15 cellular contexts compared by ENCODE assay signal in the genomic region with DNA sequence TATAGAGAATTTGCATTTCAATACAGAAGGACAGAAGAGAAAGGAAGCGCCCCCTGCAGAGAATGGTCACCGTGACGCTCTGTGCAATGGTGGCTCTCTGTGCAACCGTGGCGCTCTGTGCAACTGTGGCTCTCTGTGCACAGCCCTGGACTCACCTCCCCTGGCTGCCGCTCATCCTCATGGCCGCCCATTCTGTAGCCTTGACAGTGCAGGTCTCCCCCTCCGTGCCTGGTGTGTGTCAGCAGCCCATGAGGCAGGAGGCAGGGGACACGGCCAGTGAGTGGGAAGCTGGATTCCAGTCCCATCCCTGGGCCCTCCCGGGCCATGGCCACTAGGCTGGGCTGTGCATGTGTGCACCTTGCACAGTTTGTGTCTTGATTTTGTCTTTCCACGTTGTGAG. TPM values are rescaled to one million over a fixed set of nuclear protein-coding genes. Genes with fewer than 3 reads are reported as not detected.
A peak's percentile ranks its signal among the peaks of the same experiment; 100 is the strongest.
DNase-seq lines count a peak whose midpoint lies in the region; ATAC-seq and TF ChIP-seq lines count a peak whose summit lies in the region.
"Had no signal": no experiment of that assay in that cellular context is flagged by ENCODE, and none has a peak within 500 bp of the region (broad histone marks: within the 10 kb centered on the region; RNA-seq: fewer than 3 reads in every experiment).

No MANE protein-coding gene starts in this region.

- H2AFZ ChIP-seq in mesenchymal stem cell (ENCODE audit: low read depth, low read length) = no peak overlapping the region

- H3K36me3 ChIP-seq in WERI-Rb-1 (peaks cover 72% of the 10 kb centered on the region), mesenchymal stem cell (ENCODE audit: control insufficient read depth in 1 of 2, insufficient read depth in 2 of 2, low read depth in 1 of 2, low read length in 2 of 2) (peaks cover 52 to 92% of the 10 kb centered on the region in 2 experiments), upper lobe of right lung (peaks cover 88% of the 10 kb centered on the region)

- H3K27ac ChIP-seq in right cardiac atrium (ENCODE audit: low read length) = no peak overlapping the region
- no peak overlapping the region for H3K27ac ChIP-seq in WERI-Rb-1
- no peak overlapping the region for H3K27ac ChIP-seq in mesenchymal stem cell (ENCODE audit: low read length, poor library complexity, severe bottlenecking)
- no peak overlapping the region for H3K27ac ChIP-seq in upper lobe of right lung
- H3K27ac ChIP-seq: body of pancreas, KMS-11 had no signal

- H2BK15ac ChIP-seq in mesenchymal stem cell (ENCODE audit: low read depth, poor library complexity, severe bottlenecking) = no peak overlapping the region

- no peak overlapping the region for H3K9ac ChIP-seq in mesenchymal stem cell (ENCODE audit: low read length)
- H3K9ac ChIP-seq: KMS-11 had no signal

- H2BK120ac ChIP-seq in mesenchymal stem cell (ENCODE audit: low read depth, low read length) = no peak overlapping the region

- no peak overlapping the region for H3K14ac ChIP-seq in mesenchymal stem cell (ENCODE audit: low read length in 2 of 2)

- peaks cover 51% of the 10 kb centered on the region for H3K79me1 ChIP-seq in mesenchymal stem cell (replicated peaks; ENCODE audit: low read length, poor library complexity, severe bottlenecking)

- peak; percentile 17 for DNase-seq in Right ventricle myocardium superior
- DNase-seq in right cardiac atrium = no peak
- peak; percentile 4 for DNase-seq in WERI-Rb-1
- DNase-seq in mesenchymal stem cell = no peak
- DNase-seq in upper lobe of right lung = peak; percentile 48
- no peak for DNase-seq in NCI-H128 (lab: John Stamatoyannopoulos, UW; ENCODE audit: unreplicated experiment)
- no peak for DNase-seq in stimulated activated CD4-positive, alpha-beta T cell treated with anti-CD3 and anti-CD28 coated beads, Interleukin-1b, Interleukin-23, amount 100 ng/mL, for 48 hours
- DNase-seq: activated CD4-positive, alpha-beta memory T cell treated with anti-CD3 and anti-CD28 coated beads, Interleukin-2, amount 10 ng/mL, durations not matched to agents 7 days and 5 days; activated T-cell treated with anti-CD3 and anti-CD28 coated beads, Interleukin-2, amount 50 U/mL, for 4 hours; NCI-H187 treated with DMSO at 0.1 percent for 48 hours; NCI-H774; OCI-M1 had no signal

- H3K27me3 ChIP-seq in right cardiac atrium (ENCODE audit: control insufficient read depth, insufficient read depth) = no peaks in the 10 kb centered on the region
- H3K27me3 ChIP-seq in WERI-Rb-1 (ENCODE audit: insufficient read depth, low read depth, severe bottlenecking) = no peaks in the 10 kb centered on the region
- no peaks in the 10 kb centered on the region for H3K27me3 ChIP-seq in mesenchymal stem cell (ENCODE audit: control insufficient read depth in 1 of 2, insufficient read depth in 1 of 2, low read length in 2 of 2)
- H3K27me3 ChIP-seq in upper lobe of right lung = no peaks in the 10 kb centered on the region
- H3K27me3 ChIP-seq: body of pancreas had no signal

- peak overlapping the region; percentile 30 for H4K8ac ChIP-seq in mesenchymal stem cell (ENCODE audit: low read length)

- 89% methylated on average over 11 of the region's 11 CpGs for WGBS in right cardiac atrium
- 94% methylated on average over 11 of the region's 11 CpGs for WGBS in mesenchymal stem cell

- H3K4me1 ChIP-seq in right cardiac atrium (ENCODE audit: control insufficient read depth, insufficient read depth, low read length) (no peaks in the 10 kb centered on the region), mesenchymal stem cell (ENCODE audit: control insufficient read depth, insufficient read depth, low read depth, low read length) (peaks cover 5% of the 10 kb centered on the region), upper lobe of right lung (no peaks in the 10 kb centered on the region)

- no peak overlapping the region for H3K18ac ChIP-seq in mesenchymal stem cell (ENCODE audit: low read depth in 1 of 2, low read length in 2 of 2)

- no peak overlapping the region for H3K4ac ChIP-seq in mesenchymal stem cell (ENCODE audit: low read depth in 1 of 2, low read length in 2 of 2)

- H3K4me3 ChIP-seq in right cardiac atrium (ENCODE audit: low read length) (no peak overlapping the region), WERI-Rb-1 (ENCODE audit: low read depth, low read length) (no peak overlapping the region), mesenchymal stem cell (ENCODE audit: insufficient read depth in 1 of 2, low read depth in 1 of 2, low read length in 2 of 2) (no peak overlapping the region), upper lobe of right lung (no peak overlapping the region)
- H3K4me3 ChIP-seq: body of pancreas had no signal

- H3K9me3 ChIP-seq in right cardiac atrium (ENCODE audit: control insufficient read depth, low read length) (peaks cover 3% of the 10 kb centered on the region), WERI-Rb-1 (ENCODE audit: severe bottlenecking) (peaks cover 5% of the 10 kb centered on the region), mesenchymal stem cell (ENCODE audit: control insufficient read depth, low read length) (peaks cover 26% of the 10 kb centered on the region), upper lobe of right lung (peaks cover 8% of the 10 kb centered on the region)

- ATAC-seq in Right ventricle myocardium superior (ENCODE audit: poor library complexity) (no peak), right cardiac atrium (no peak), upper lobe of right lung (no peak), GM21360 (IDR thresholded peaks at IDR 0.05; ENCODE audit: unreplicated experiment) (no peak)
- ATAC-seq: activated T-cell treated with anti-CD3 and anti-CD28 coated beads, Interleukin-2, amount 50 U/mL, for 4 hours; body of pancreas had no signal

- H2BK12ac ChIP-seq in mesenchymal stem cell (ENCODE audit: low read length in 2 of 2) = no peak overlapping the region

- no peak overlapping the region for H4K91ac ChIP-seq in mesenchymal stem cell (ENCODE audit: low read length)

- H3K4me2 ChIP-seq in mesenchymal stem cell (ENCODE audit: low read length, poor library complexity, severe bottlenecking) = no peak overlapping the region
- H3K4me2 ChIP-seq: KMS-11 had no signal

- H2BK5ac ChIP-seq in mesenchymal stem cell (ENCODE audit: low read depth, low read length, poor library complexity, severe bottlenecking) = no peak overlapping the region

- H3K23ac ChIP-seq in mesenchymal stem cell (ENCODE audit: low read length in 2 of 2) = no peak overlapping the region

- TF ChIP-seq CTCF in WERI-Rb-1 (IDR thresholded peaks at IDR 0.05; ENCODE audit: low read depth, low read length) (no peak), upper lobe of right lung (IDR thresholded peaks at IDR 0.05) (no peak)

- intact Hi-C loops in Right ventricle myocardium superior (cut with DNase I) (no loop called here), right cardiac atrium (cut with DNase I) (no loop called here), upper lobe of right lung (cut with DNase I) (no loop called here)

- H2AK5ac ChIP-seq in mesenchymal stem cell (ENCODE audit: low read length, severe bottlenecking) = no peak overlapping the region

RNA-seq across cellular contexts. Expression of a gene that starts 12.0 kb away (rescaled TPM):
- total RNA-seq in Right ventricle myocardium superior = 46.4 TPM
- total RNA-seq in right cardiac atrium = 10 to 100 TPM; 42.4 to 50.2 (median 46.5) TPM
- polyA plus RNA-seq in right cardiac atrium = 30.1 TPM
- polyA plus RNA-seq in mesenchymal stem cell (2013, experiment 1 of 2) = 24.3 TPM
- polyA plus RNA-seq in mesenchymal stem cell (2013, experiment 2 of 2) = 23.1 TPM
- 59.5 TPM for total RNA-seq in upper lobe of right lung

Comparison
In these comparisons a context has a peak if more than half of its experiments do, and no peak if none do; other contexts are left out.
1. DNase-seq: peak in Right ventricle myocardium superior (single experiment), WERI-Rb-1 (single experiment) and upper lobe of right lung (single experiment); none in right cardiac atrium (0 of 3), mesenchymal stem cell (single experiment), NCI-H128 (single experiment) and stimulated activated CD4-positive, alpha-beta T cell treated with anti-CD3 and anti-CD28 coated beads, Interleukin-1b, Interleukin-23, amount 100 ng/mL, for 48 hours (single experiment).